20 cellular contexts compared by ENCODE assay signal in genomic region chr17:76588182-76588581, GRCh38. TPM values are rescaled to one million over a fixed set of nuclear protein-coding genes. Genes with fewer than 3 reads are reported as not detected.
DNase-seq lines count a peak whose midpoint lies in the region; ATAC-seq lines count a peak whose summit lies in the region.
"Had no signal": no experiment of that assay in that cellular context is flagged by ENCODE, and none has a peak within 500 bp of the region (broad histone marks: within the 10 kb centered on the region; RNA-seq: fewer than 3 reads in every experiment).

No MANE protein-coding gene starts in this region.

- no peak overlapping the region for H3K4me3 ChIP-seq in CD4-positive, CD25-positive, alpha-beta regulatory T cell (ENCODE audit: low read depth, low read length)
- H3K4me3 ChIP-seq: PC-9, SJCRH30 had no signal

- DNase-seq in CD4-positive, CD25-positive, alpha-beta regulatory T cell = no peak
- DNase-seq in T-helper 17 cell (no peak), left lobe of liver (ENCODE audit: low spot score) (peak; percentile 90), posterior vena cava (ENCODE audit: low spot score) (peak; percentile 20), NCI-H345 (lab: John Stamatoyannopoulos, UW) (no peak)
- no peak for DNase-seq in activated T-helper 2 cell treated with anti-CD3 and anti-CD28 coated beads, Interferon-gamma antibody, Interleukin-2, Interleukin-4, amounts not matched to agents 10 μg/mL and 5 μg/mL and 100 μg/mL, durations not matched to agents 14 hours and 24 hours and 36 hours (ENCODE audit: low spot score)
- DNase-seq: Calu3; CD8-positive, alpha-beta T cell; H7; KG1; MV-4-11; NCI-H1417; NCI-H187 treated with DMSO at 0.1 percent for 48 hours; NCI-H2227 treated with DMSO at 0.1 percent for 48 hours; NCI-H524; PC-9; SJCRH30 had no signal

- ATAC-seq in CD4-positive, CD25-positive, alpha-beta regulatory T cell (ENCODE audit: low read depth in 2 of 2) = no peak
- no peak for ATAC-seq in T-helper 17 cell
- peak; percentile 74 for ATAC-seq in left lobe of liver
- ATAC-seq in activated CD4-positive, CD25-positive, alpha-beta regulatory T cell treated with anti-CD3 and anti-CD28 coated beads, Interleukin-2, amount 50 U/mL, for 24 hours = no peak
- ATAC-seq: CD8-positive, alpha-beta T cell had no signal

- peak overlapping the region in 3 of 4 donors; percentile 27 to 78 (median 66) for H3K4me3 Mint-ChIP-seq in CD4-positive, CD25-positive, alpha-beta regulatory T cell
- peak overlapping the region; percentile 15 for H3K4me3 Mint-ChIP-seq in T-helper 17 cell
- no peak overlapping the region for H3K4me3 Mint-ChIP-seq in activated T-helper 2 cell treated with anti-CD3 and anti-CD28 coated beads, Interferon-gamma antibody, Interleukin-2, Interleukin-4, amounts not matched to agents 10 μg/mL and 5 μg/mL and 100 μg/mL, durations not matched to agents 14 hours and 24 hours and 36 hours (ENCODE audit: low read depth)
- H3K4me3 Mint-ChIP-seq: CD8-positive, alpha-beta T cell had no signal

- peaks cover 0 to 29% (median 3%) of the 10 kb centered on the region in 4 donors for H3K4me1 Mint-ChIP-seq in CD4-positive, CD25-positive, alpha-beta regulatory T cell
- H3K4me1 Mint-ChIP-seq in T-helper 17 cell = peaks cover 5% of the 10 kb centered on the region
- no peaks in the 10 kb centered on the region for H3K4me1 Mint-ChIP-seq in activated T-helper 2 cell treated with anti-CD3 and anti-CD28 coated beads, Interferon-gamma antibody, Interleukin-2, Interleukin-4, amounts not matched to agents 10 μg/mL and 5 μg/mL and 100 μg/mL, durations not matched to agents 14 hours and 24 hours and 36 hours (ENCODE audit: low read depth)

- peaks cover 19% of the 10 kb centered on the region for H3K4me1 ChIP-seq in CD4-positive, CD25-positive, alpha-beta regulatory T cell (ENCODE audit: control insufficient read depth, insufficient read depth, low read length, poor library complexity, severe bottlenecking)

- H3K36me3 ChIP-seq in CD4-positive, CD25-positive, alpha-beta regulatory T cell (ENCODE audit: control insufficient read depth, insufficient read depth, low read length) = no peaks in the 10 kb centered on the region
- H3K36me3 ChIP-seq: SJCRH30 had no signal

- H3K27me3 ChIP-seq in CD4-positive, CD25-positive, alpha-beta regulatory T cell (ENCODE audit: control insufficient read depth, insufficient read depth, low read length) = peaks cover 29% of the 10 kb centered on the region

- H3K36me3 Mint-ChIP-seq in CD4-positive, CD25-positive, alpha-beta regulatory T cell = peaks cover 14% of the 10 kb centered on the region
- peaks cover 5% of the 10 kb centered on the region for H3K36me3 Mint-ChIP-seq in T-helper 17 cell (ENCODE audit: low read depth)
- H3K36me3 Mint-ChIP-seq in activated T-helper 2 cell treated with anti-CD3 and anti-CD28 coated beads, Interferon-gamma antibody, Interleukin-2, Interleukin-4, amounts not matched to agents 10 μg/mL and 5 μg/mL and 100 μg/mL, durations not matched to agents 14 hours and 24 hours and 36 hours (ENCODE audit: low read depth) = no peaks in the 10 kb centered on the region
- H3K36me3 Mint-ChIP-seq: CD8-positive, alpha-beta T cell had no signal

- H3K27ac Mint-ChIP-seq in CD4-positive, CD25-positive, alpha-beta regulatory T cell = peak overlapping the region in 1 of 3 donors; percentile 55
- no peak overlapping the region for H3K27ac Mint-ChIP-seq in T-helper 17 cell
- H3K27ac Mint-ChIP-seq in activated T-helper 2 cell treated with anti-CD3 and anti-CD28 coated beads, Interferon-gamma antibody, Interleukin-2, Interleukin-4, amounts not matched to agents 10 μg/mL and 5 μg/mL and 100 μg/mL, durations not matched to agents 14 hours and 24 hours and 36 hours = no peak overlapping the region
- H3K27ac Mint-ChIP-seq: CD8-positive, alpha-beta T cell had no signal

- peaks cover 73% of the 10 kb centered on the region for H3K27me3 Mint-ChIP-seq in CD4-positive, CD25-positive, alpha-beta regulatory T cell
- H3K27me3 Mint-ChIP-seq in T-helper 17 cell = peaks cover 47% of the 10 kb centered on the region
- H3K27me3 Mint-ChIP-seq in activated T-helper 2 cell treated with anti-CD3 and anti-CD28 coated beads, Interferon-gamma antibody, Interleukin-2, Interleukin-4, amounts not matched to agents 10 μg/mL and 5 μg/mL and 100 μg/mL, durations not matched to agents 14 hours and 24 hours and 36 hours (ENCODE audit: low read depth) = peaks cover 56% of the 10 kb centered on the region

- H3K27ac ChIP-seq in CD4-positive, CD25-positive, alpha-beta regulatory T cell (ENCODE audit: insufficient read depth, low read length, poor library complexity, severe bottlenecking) = no peak overlapping the region
- H3K27ac ChIP-seq: PC-9, SJCRH30 had no signal

- intact Hi-C loops in posterior vena cava (cut with DNase I) = no loop called here
- intact Hi-C loops in activated T-helper 2 cell treated with anti-CD3 and anti-CD28 coated beads, Interferon-gamma antibody, Interleukin-2, Interleukin-4, amounts not matched to agents 10 μg/mL and 5 μg/mL and 100 μg/mL, durations not matched to agents 14 hours and 24 hours and 36 hours (cut with micrococcal nuclease) = no loop called here

- no peaks in the 10 kb centered on the region for H3K9me3 ChIP-seq in CD4-positive, CD25-positive, alpha-beta regulatory T cell (ENCODE audit: control insufficient read depth in 2 of 2, low read length in 2 of 2)
- no peaks in the 10 kb centered on the region for H3K9me3 ChIP-seq in T-helper 17 cell (ENCODE audit: control insufficient read depth, low read length, poor library complexity, severe bottlenecking)
- H3K9me3 ChIP-seq: SJCRH30 had no signal

- peaks cover 0 to 10% (median 0%) of the 10 kb centered on the region in 7 donors for H3K9me3 Mint-ChIP-seq in CD4-positive, CD25-positive, alpha-beta regulatory T cell
- no peaks in the 10 kb centered on the region for H3K9me3 Mint-ChIP-seq in activated T-helper 2 cell treated with anti-CD3 and anti-CD28 coated beads, Interferon-gamma antibody, Interleukin-2, Interleukin-4, amounts not matched to agents 10 μg/mL and 5 μg/mL and 100 μg/mL, durations not matched to agents 14 hours and 24 hours and 36 hours
- H3K9me3 Mint-ChIP-seq: CD8-positive, alpha-beta T cell had no signal

RNA-seq across cellular contexts. Expression of gene ST6GALNAC2, which starts 2.5 kb away (rescaled TPM):
- 0.39 TPM for total RNA-seq in CD4-positive, CD25-positive, alpha-beta regulatory T cell
- under 1 TPM in 2 of 4 donors, not detected in 2; 0.08 to 0.13 TPM for polyA plus RNA-seq in CD4-positive, CD25-positive, alpha-beta regulatory T cell
- total RNA-seq in T-helper 17 cell (1 to 10 TPM in 1 of 2 donors, under 1 TPM in 1; 0.68 to 2.2 TPM), left lobe of liver (4.0 TPM), posterior vena cava (1 to 10 TPM; 3.0 to 3.1 TPM)
- 0.41 TPM in 1 of 2 replicates, not detected in the other for total RNA-seq in activated T-helper 2 cell treated with anti-CD3 and anti-CD28 coated beads, Interferon-gamma antibody, Interleukin-2, Interleukin-4, amounts not matched to agents 10 μg/mL and 5 μg/mL and 100 μg/mL, durations not matched to agents 14 hours and 24 hours and 36 hours
- total RNA-seq: SJCRH30 had no signal

RNA-seq across cellular contexts. Expression of gene PRCD, which starts 48.3 kb away (rescaled TPM):
- total RNA-seq in CD4-positive, CD25-positive, alpha-beta regulatory T cell = not detected
- polyA plus RNA-seq in CD4-positive, CD25-positive, alpha-beta regulatory T cell = under 1 TPM in 1 of 4 donors, not detected in 3; 0.52 TPM
- total RNA-seq in T-helper 17 cell (1 to 10 TPM in 1 of 2 donors, not detected in 1; 1.1 TPM), left lobe of liver (0.15 TPM), posterior vena cava (1 to 10 TPM; 1.6 to 4.7 TPM)
- not detected in 2 replicates for total RNA-seq in activated T-helper 2 cell treated with anti-CD3 and anti-CD28 coated beads, Interferon-gamma antibody, Interleukin-2, Interleukin-4, amounts not matched to agents 10 μg/mL and 5 μg/mL and 100 μg/mL, durations not matched to agents 14 hours and 24 hours and 36 hours
- total RNA-seq: A172; Calu3; CD8-positive, alpha-beta T cell had no signal

RNA-seq across cellular contexts. Expression of gene CYGB, which starts 50.7 kb away (rescaled TPM):
- total RNA-seq in CD4-positive, CD25-positive, alpha-beta regulatory T cell = not detected
- not detected for polyA plus RNA-seq in CD4-positive, CD25-positive, alpha-beta regulatory T cell
- total RNA-seq in T-helper 17 cell (not detected), left lobe of liver (5.0 TPM), posterior vena cava (10 to 100 TPM; 16.3 to 24.5 TPM)
- not detected in 2 replicates for total RNA-seq in activated T-helper 2 cell treated with anti-CD3 and anti-CD28 coated beads, Interferon-gamma antibody, Interleukin-2, Interleukin-4, amounts not matched to agents 10 μg/mL and 5 μg/mL and 100 μg/mL, durations not matched to agents 14 hours and 24 hours and 36 hours
- total RNA-seq: Calu3, SJCRH30 had no signal

RNA-seq across cellular contexts. Expression of gene ST6GALNAC1, which starts 55.4 kb away (rescaled TPM):
- total RNA-seq in CD4-positive, CD25-positive, alpha-beta regulatory T cell = 8.5 TPM
- 1 to 10 TPM in 3 of 4 donors, under 1 TPM in 1; 0.33 to 3.7 (median 1.9) TPM for polyA plus RNA-seq in CD4-positive, CD25-positive, alpha-beta regulatory T cell
- total RNA-seq in T-helper 17 cell = 1 to 10 TPM; 4.1 to 8.4 TPM
- total RNA-seq in left lobe of liver = 0.75 TPM
- 1 to 10 TPM; 2.0 to 2.3 TPM for total RNA-seq in posterior vena cava
- total RNA-seq in activated T-helper 2 cell treated with anti-CD3 and anti-CD28 coated beads, Interferon-gamma antibody, Interleukin-2, Interleukin-4, amounts not matched to agents 10 μg/mL and 5 μg/mL and 100 μg/mL, durations not matched to agents 14 hours and 24 hours and 36 hours = 0.14 and 0.48 TPM in 2 replicates
- total RNA-seq: A172; CD8-positive, alpha-beta T cell; H7; SJCRH30 had no signal
- polyA plus RNA-seq: BJ had no signal

Comparison
In these comparisons a context has a peak if more than half of its experiments do, and no peak if none do; other contexts are left out.
1. DNase-seq: peak in left lobe of liver (single experiment) and posterior vena cava (single experiment); none in CD4-positive, CD25-positive, alpha-beta regulatory T cell (0 of 3), T-helper 17 cell (0 of 3), NCI-H345 (single experiment) and activated T-helper 2 cell treated with anti-CD3 and anti-CD28 coated beads, Interferon-gamma antibody, Interleukin-2, Interleukin-4, amounts not matched to agents 10 μg/mL and 5 μg/mL and 100 μg/mL, durations not matched to agents 14 hours and 24 hours and 36 hours (single experiment).